1 cellular context compared by ENCODE assay signal in genomic region chr5:125256296-125256695, GRCh38.
TF ChIP-seq lines count a peak whose summit lies in the region.

No MANE protein-coding gene starts in this region.

TF ChIP-seq in H1, 55 proteins besides CTCF, POLR2A, EP300 and RAD21:
- no peak for TF ChIP-seq BCL11A (IDR thresholded peaks at IDR 0.05; ENCODE audit: low read depth in 2 of 2, low read length in 2 of 2)
- TF ChIP-seq CEBPB (IDR thresholded peaks at IDR 0.05; ENCODE audit: low read depth, low read length) = no peak
- TF ChIP-seq, protein P1, sequence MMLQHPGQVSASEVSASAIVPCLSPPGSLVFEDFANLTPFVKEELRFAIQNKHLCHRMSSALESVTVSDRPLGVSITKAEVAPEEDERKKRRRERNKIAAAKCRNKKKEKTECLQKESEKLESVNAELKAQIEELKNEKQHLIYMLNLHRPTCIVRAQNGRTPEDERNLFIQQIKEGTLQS (IDR thresholded peaks at IDR 0.05; ENCODE audit: insufficient read depth, low read depth, low read length) = no peak
- no peak for TF ChIP-seq SP1 (IDR thresholded peaks at IDR 0.05; ENCODE audit: low read depth, low read length)
- TF ChIP-seq SIX5 (IDR thresholded peaks at IDR 0.05; ENCODE audit: low read depth, low read length) = no peak
- no peak for TF ChIP-seq SIRT6 (IDR thresholded peaks at IDR 0.05; ENCODE audit: low read length)
- no peak for TF ChIP-seq CBX5 (IDR thresholded peaks at IDR 0.05; ENCODE audit: low read depth, low read length)
- TF ChIP-seq ZNF274 (IDR thresholded peaks at IDR 0.05; ENCODE audit: borderline replicate concordance, extremely low read depth, low read length) = no peak
- no peak for TF ChIP-seq EZH2 (IDR thresholded peaks at IDR 0.05; ENCODE audit: low read depth, low read length, severe bottlenecking)
- TF ChIP-seq RFX5 (IDR thresholded peaks at IDR 0.05; ENCODE audit: borderline replicate concordance, low read depth, low read length) = no peak
- no peak for TF ChIP-seq JUN (IDR thresholded peaks at IDR 0.05; ENCODE audit: low read depth, low read length)
- no peak for TF ChIP-seq TCF12 (IDR thresholded peaks at IDR 0.05; ENCODE audit: low read depth, low read length)
- no peak for TF ChIP-seq SP2 (IDR thresholded peaks at IDR 0.05; ENCODE audit: low read length)
- TF ChIP-seq, protein P2, sequence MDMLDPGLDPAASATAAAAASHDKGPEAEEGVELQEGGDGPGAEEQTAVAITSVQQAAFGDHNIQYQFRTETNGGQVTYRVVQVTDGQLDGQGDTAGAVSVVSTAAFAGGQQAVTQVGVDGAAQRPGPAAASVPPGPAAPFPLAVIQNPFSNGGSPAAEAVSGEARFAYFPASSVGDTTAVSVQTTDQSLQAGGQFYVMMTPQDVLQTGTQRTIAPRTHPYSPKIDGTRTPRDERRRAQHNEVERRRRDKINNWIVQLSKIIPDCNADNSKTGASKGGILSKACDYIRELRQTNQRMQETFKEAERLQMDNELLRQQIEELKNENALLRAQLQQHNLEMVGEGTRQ (IDR thresholded peaks at IDR 0.05; ENCODE audit: low read length) = no peak
